In the genomic region with DNA sequence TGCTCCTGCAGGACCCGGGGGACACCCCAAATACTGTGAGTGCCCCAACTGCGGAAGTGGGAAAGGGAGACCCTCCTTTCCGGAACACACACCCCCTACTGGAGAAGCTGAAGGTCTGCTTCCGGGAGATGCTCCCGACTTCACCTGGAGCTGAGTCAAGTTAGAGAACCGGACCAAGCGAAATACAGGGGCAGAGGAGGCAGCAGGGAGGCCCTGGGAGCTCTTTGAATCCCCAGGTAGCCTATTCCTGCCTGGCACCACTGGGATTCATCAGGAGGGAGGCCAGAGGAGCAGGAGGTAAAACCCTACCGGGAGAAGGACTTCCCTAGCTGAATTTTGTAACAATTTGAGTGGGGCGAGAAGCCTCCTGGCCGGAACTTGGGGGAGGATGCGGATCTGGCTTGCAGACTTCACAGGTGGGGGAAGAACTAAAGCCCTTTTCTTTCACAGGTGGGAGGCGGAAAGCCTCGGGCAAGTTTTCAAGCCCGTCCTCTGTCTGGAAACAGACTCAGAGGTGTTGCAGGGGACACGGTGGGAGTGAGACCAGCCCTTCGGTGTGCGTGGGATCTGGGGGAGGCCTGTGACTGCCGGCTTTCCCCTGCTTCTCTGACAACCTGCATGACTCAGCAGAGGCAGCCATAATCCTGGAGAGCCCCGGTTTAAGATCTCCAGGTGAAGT, we compare ENCODE assay signal across 8 cellular contexts. TPM values are rescaled to one million over a fixed set of nuclear protein-coding genes. Genes with fewer than 3 reads are reported as not detected.
DNase-seq lines count a peak whose midpoint lies in the region; ATAC-seq, FAIRE-seq and TF ChIP-seq lines count a peak whose summit lies in the region.

No MANE protein-coding gene starts in this region.

- H3K27me3 ChIP-seq in BJ (ENCODE audit: control insufficient read depth, insufficient read depth, low read length) (no peaks in the 10 kb centered on the region; the same call in 1 of the 2 replicates), HUES64 (ENCODE audit: insufficient read depth, low read length) (no peaks in the 10 kb centered on the region), astrocyte (ENCODE audit: insufficient read depth, low read length) (peaks cover 3% of the 10 kb centered on the region), mononuclear cell (ENCODE audit: insufficient read depth, low read length) (no peaks in the 10 kb centered on the region)

- peak overlapping the region; percentile 51 for H2AFZ ChIP-seq in astrocyte (ENCODE audit: low read depth, low read length)

- H3K27ac Mint-ChIP-seq in astrocyte (ENCODE audit: unreplicated experiment), result peak overlapping the region; percentile 48

- H3K4me2 ChIP-seq in astrocyte (ENCODE audit: low read length), result no peak overlapping the region

- FAIRE-seq in astrocyte (lab: Jason Lieb, UNC), result no peak

- H3K9me3 ChIP-seq in HUES64 (ENCODE audit: insufficient read depth, low read depth, low read length) (no peaks in the 10 kb centered on the region), astrocyte (ENCODE audit: insufficient read depth, low read depth, low read length) (no peaks in the 10 kb centered on the region), mononuclear cell (ENCODE audit: low read depth, low read length) (no peaks in the 10 kb centered on the region)

- H3K79me2 ChIP-seq in astrocyte (ENCODE audit: insufficient read depth, low read length), result no peaks in the 10 kb centered on the region

- 65% methylated on average over 19 of the region's 19 CpGs for WGBS in HUES64

- H3K4me3 Mint-ChIP-seq in astrocyte (ENCODE audit: unreplicated experiment), result peak overlapping the region; percentile 82

- H3K4me1 Mint-ChIP-seq in astrocyte (ENCODE audit: low read depth, unreplicated experiment), result no peaks in the 10 kb centered on the region

- H3K4me1 ChIP-seq in HUES64 (ENCODE audit: insufficient read depth, low read length) (0 out of 2 replicates have a peak, but pooled peaks cover 5% of the 10 kb centered on the region), astrocyte (ENCODE audit: insufficient read depth, low read length) (no peaks in the 10 kb centered on the region), mononuclear cell (ENCODE audit: insufficient read depth, low read length) (no peaks in the 10 kb centered on the region)

- H3K36me3 ChIP-seq in BJ (ENCODE audit: control insufficient read depth, insufficient read depth, low read length) (no peaks in the 10 kb centered on the region), HUES64 (ENCODE audit: insufficient read depth, low read length) (no peaks in the 10 kb centered on the region), astrocyte (ENCODE audit: insufficient read depth, low read length) (no peaks in the 10 kb centered on the region)

- no peak for DNase-seq in BJ (ENCODE audit: low read depth)
- no peak for DNase-seq in astrocyte (ENCODE audit: low read depth)
- no peak for DNase-seq in NOMO-1 treated with DMSO at 0.1 percent for 48 hours (lab: John Stamatoyannopoulos, UW; ENCODE audit: unreplicated experiment)

- no peaks in the 10 kb centered on the region for H4K20me1 ChIP-seq in astrocyte (ENCODE audit: insufficient read depth, low read length)

- H3K36me3 Mint-ChIP-seq in astrocyte (ENCODE audit: low read depth, unreplicated experiment), result no peaks in the 10 kb centered on the region

- peaks cover 2% of the 10 kb centered on the region for H3K9me3 Mint-ChIP-seq in astrocyte (ENCODE audit: unreplicated experiment)

- no peak overlapping the region for H3K4me3 ChIP-seq in BJ (ENCODE audit: low read depth, low read length)
- H3K4me3 ChIP-seq in HUES64 (ENCODE audit: low read length), result peak overlapping the region; percentile 50
- H3K4me3 ChIP-seq in astrocyte (ENCODE audit: insufficient read depth, low read depth, low read length), result no peak overlapping the region
- peak overlapping the region; percentile 1 for H3K4me3 ChIP-seq in mononuclear cell (ENCODE audit: low read length)

- ATAC-seq in HG03432 (IDR thresholded peaks at IDR 0.05; ENCODE audit: unreplicated experiment), result no peak
- ATAC-seq in HG03025 (IDR thresholded peaks at IDR 0.05; ENCODE audit: low FRiP score, unreplicated experiment), result no peak
- no peak for ATAC-seq in GM21360 (IDR thresholded peaks at IDR 0.05; ENCODE audit: unreplicated experiment)

- peaks cover 17% of the 10 kb centered on the region for H3K27me3 Mint-ChIP-seq in astrocyte (ENCODE audit: low read depth, unreplicated experiment)

- TF ChIP-seq CTCF in BJ (IDR thresholded peaks at IDR 0.05; ENCODE audit: insufficient read depth, low read depth, low read length), result peak; percentile 24; the same call in 1 of the 2 replicates
- no peak for TF ChIP-seq CTCF in astrocyte (IDR thresholded peaks at IDR 0.05; ENCODE audit: insufficient read depth, low read depth, low read length)

- H3K27ac ChIP-seq in HUES64 (ENCODE audit: low read depth, low read length) (peak overlapping the region; percentile 63; the same call in 1 of the 2 replicates), astrocyte (ENCODE audit: low read depth, low read length) (no peak overlapping the region)

- POLR2A ChIA-PET in BJ (lab: Charles Lee), result no interaction called here

- CTCF ChIA-PET in BJ (lab: Yijun Ruan, JAX), result interaction anchor here (0.6 to 2.2 kb wide), 8 partner anchors 11 to 603 kb away, joined by 3 to 15 read pairs (median 4); no protein-coding TSS in a partner anchor

- H3K9ac ChIP-seq in HUES64 (ENCODE audit: low read depth, low read length), result peak overlapping the region; percentile 71
- no peak overlapping the region for H3K9ac ChIP-seq in astrocyte (ENCODE audit: low read length)

RNA-seq across cellular contexts. Expression of gene TEKT1, which starts 22.4 kb away (rescaled TPM):
- polyA plus RNA-seq in BJ (2011; rRNA removed), result not detected in 2 replicates
- polyA minus RNA-seq in BJ (2011; rRNA and poly(A)+ RNA removed), result not detected in 2 replicates
- polyA plus RNA-seq in HUES64 (2013, experiment 1 of 2), result not detected
- not detected for polyA plus RNA-seq in HUES64 (2013, experiment 2 of 2)
- total RNA-seq in astrocyte (not detected in 2 replicates), mononuclear cell (not detected)

Comparison
In these comparisons a context has a peak if more than half of its experiments do, and no peak if none do; other contexts are left out.
1. H3K4me3 ChIP-seq: peak in HUES64 (single experiment) and mononuclear cell (single experiment); none in BJ (single experiment) and astrocyte (single experiment).